ENCODE assay signal across 21 cellular contexts in the genomic region with DNA sequence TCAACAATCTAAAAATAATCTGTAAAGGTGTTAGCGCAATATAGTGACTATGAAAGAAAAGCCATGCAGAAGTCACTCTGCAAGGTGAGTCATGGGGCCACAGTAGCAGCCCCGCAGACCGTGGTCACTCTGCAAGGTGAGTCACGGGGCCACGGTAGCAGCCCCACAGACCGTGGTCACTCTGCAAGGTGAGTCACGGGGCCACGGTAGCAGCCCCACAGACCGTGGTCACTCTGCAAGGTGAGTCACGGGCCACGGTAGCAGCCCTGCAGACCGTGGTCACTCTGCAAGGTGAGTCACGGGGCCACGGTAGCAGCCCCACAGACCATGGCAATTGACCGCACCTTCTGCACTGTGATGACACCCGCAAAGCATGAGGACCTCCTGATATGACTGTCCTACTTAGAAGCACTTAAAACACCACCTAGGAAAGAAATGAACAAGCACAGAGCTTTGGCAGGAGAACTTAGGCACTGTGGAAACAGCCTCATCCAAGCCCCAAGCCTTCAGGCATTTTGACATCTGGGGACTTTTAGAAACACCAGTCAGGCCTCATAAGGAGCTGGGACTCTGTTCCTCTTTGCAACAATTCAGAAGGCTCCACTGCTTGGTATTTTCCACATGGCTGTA.
DNase-seq lines count a peak whose midpoint lies in the region; ATAC-seq, FAIRE-seq and TF ChIP-seq lines count a peak whose summit lies in the region.
"Had no signal": no experiment of that assay in that cellular context is flagged by ENCODE, and none has a peak within 500 bp of the region (broad histone marks: within the 10 kb centered on the region; RNA-seq: fewer than 3 reads in every experiment).

No MANE protein-coding gene starts in this region.

- no peaks in the 10 kb centered on the region for H3K27me3 Mint-ChIP-seq in chondrocyte (ENCODE audit: low read depth)
- H3K27me3 Mint-ChIP-seq: activated naive CD8-positive, alpha-beta T cell treated with anti-CD3 and anti-CD28 coated beads, Interleukin-2, amount 10 ng/mL, durations not matched to agents 7 days and 5 days had no signal

- TF ChIP-seq CTCF in heart left ventricle (IDR thresholded peaks at IDR 0.05) (no peak), chondrocyte (IDR thresholded peaks at IDR 0.05) (no peak), brain microvascular endothelial cell (IDR thresholded peaks at IDR 0.05; ENCODE audit: low read depth, low read length, missing control alignments) (no peak)

- peak overlapping the region in 8 of 12 donors; percentile 13 to 64 (median 38) for H3K27ac ChIP-seq in heart left ventricle
- H3K27ac ChIP-seq in brain microvascular endothelial cell: no peak overlapping the region
- H3K27ac ChIP-seq: cardiac muscle cell, HL-60, KMS-11, left lung had no signal

- peaks cover 84% of the 10 kb centered on the region for H3K4me1 Mint-ChIP-seq in chondrocyte (ENCODE audit: low read depth)

- H3K4me1 ChIP-seq in heart left ventricle: peaks cover 0 to 42% (median 16%) of the 10 kb centered on the region in 12 donors
- H3K4me1 ChIP-seq: left lung had no signal

- no peaks in the 10 kb centered on the region for H3K9me3 Mint-ChIP-seq in chondrocyte (ENCODE audit: low read depth)
- H3K9me3 Mint-ChIP-seq: activated naive CD8-positive, alpha-beta T cell treated with anti-CD3 and anti-CD28 coated beads, Interleukin-2, amount 10 ng/mL, durations not matched to agents 7 days and 5 days; T-helper 1 cell treated with Interleukin-12 subunit alpha and Interleukin-12 subunit beta and Interleukin-4 antibody, amounts not matched to agents 30 μg/mL and 1 μg/mL, for 36 hours had no signal

- 82 to 87% (median 86%) methylated on average over 15 to 16 of the region's 16 CpGs for WGBS in heart left ventricle, 4 donors

- peaks cover 3% of the 10 kb centered on the region for H3K36me3 Mint-ChIP-seq in chondrocyte (ENCODE audit: low read depth)

- H3K4me3 ChIP-seq in heart left ventricle: no peak overlapping the region
- no peak overlapping the region for H3K4me3 ChIP-seq in brain microvascular endothelial cell (ENCODE audit: low read depth, low read length)
- H3K4me3 ChIP-seq: cardiac muscle cell, left lung had no signal

- DNase-seq in heart left ventricle: no peak
- DNase-seq in Right ventricle myocardium inferior (ENCODE audit: missing footprints): no peak
- peak; percentile 22 for DNase-seq in RKO (ENCODE audit: low spot score)
- DNase-seq in chondrocyte (ENCODE audit: low spot score): no peak
- no peak for DNase-seq in urothelium cell line (ENCODE audit: low spot score)
- no peak for DNase-seq in Ammon's horn (ENCODE audit: low spot score)
- DNase-seq in brain microvascular endothelial cell: no peak
- DNase-seq in NCI-H524 treated with DMSO at 0.1 percent for 48 hours (lab: John Stamatoyannopoulos, UW): no peak
- DNase-seq: activated CD4-positive, alpha-beta T cell treated with anti-CD3 and anti-CD28 coated beads for 4 hours; activated naive CD8-positive, alpha-beta T cell treated with anti-CD3 and anti-CD28 coated beads, Interleukin-2, amount 10 ng/mL, durations not matched to agents 7 days and 5 days; DMS 273 treated with DMSO at 0.1 percent for 48 hours; effector CD4-positive, alpha-beta T cell; left lung; NCI-H2227 treated with DMSO at 0.1 percent for 48 hours; NK-92 treated with Interleukin-12 subunit alpha and Interleukin-12 subunit beta, amount 100 ng/mL, for 24 hours; SHP77 had no signal

- intact Hi-C loops in heart left ventricle (cut with DNase I): loop anchor here in 2 of 10 donors (10.0 kb wide), 3 partner anchors 86 to 216 kb away; no protein-coding TSS in a partner anchor
- intact Hi-C loops in Right ventricle myocardium inferior (cut with DNase I): no loop called here

- H3K4me3 Mint-ChIP-seq in chondrocyte (ENCODE audit: unreplicated experiment): no peak overlapping the region
- H3K4me3 Mint-ChIP-seq: activated naive CD8-positive, alpha-beta T cell treated with anti-CD3 and anti-CD28 coated beads, Interleukin-2, amount 10 ng/mL, durations not matched to agents 7 days and 5 days; T-helper 1 cell treated with Interleukin-12 subunit alpha and Interleukin-12 subunit beta and Interleukin-4 antibody, amounts not matched to agents 30 μg/mL and 1 μg/mL, for 36 hours had no signal

- no peak for TF ChIP-seq POLR2A in heart left ventricle (IDR thresholded peaks at IDR 0.05)

- no peaks in the 10 kb centered on the region for H3K9me3 ChIP-seq in heart left ventricle
- H3K9me3 ChIP-seq: left lung had no signal

- no peaks in the 10 kb centered on the region for H3K27me3 ChIP-seq in heart left ventricle
- H3K27me3 ChIP-seq in brain microvascular endothelial cell (replicated peaks): peaks cover 6% of the 10 kb centered on the region
- H3K27me3 ChIP-seq: cardiac muscle cell, left lung had no signal

- in situ Hi-C loops in brain microvascular endothelial cell (cut with HindIII; ENCODE audit: low pct_ligation_motif_present, low sequenced_read_pairs): no loop called here

- FAIRE-seq in urothelium cell line (lab: Jason Lieb, UNC): peak; percentile 99

- H3K36me3 ChIP-seq in heart left ventricle: peaks cover 0 to 4% (median 0%) of the 10 kb centered on the region in 9 donors
- no peaks in the 10 kb centered on the region for H3K36me3 ChIP-seq in brain microvascular endothelial cell (replicated peaks)
- H3K36me3 ChIP-seq: cardiac muscle cell, left lung had no signal

- ATAC-seq in heart left ventricle (peak in 1 of 4 donors; percentile 5), Right ventricle myocardium inferior (no peak)

- H3K27ac Mint-ChIP-seq in chondrocyte (ENCODE audit: unreplicated experiment): peak overlapping the region; percentile 91
- H3K27ac Mint-ChIP-seq: activated naive CD8-positive, alpha-beta T cell treated with anti-CD3 and anti-CD28 coated beads, Interleukin-2, amount 10 ng/mL, durations not matched to agents 7 days and 5 days; progenitor cell of endocrine pancreas had no signal
